In genomic region chr3:151085227-151085888, GRCh38 we compare ENCODE assay signal across 1 cellular context.
TF ChIP-seq lines count a peak whose summit lies in the region.

Gene MED12L (plus strand): TSS chr3:151085664. CDS start chr3:151086927, 1,263 bp downstream.

TF ChIP-seq in WTC11, 78 proteins besides CTCF, POLR2A, EP300 and RAD21 (continued from another document and continues in another):
- peak; percentile 70 for TF ChIP-seq HMGXB4 (CRISPR knock-in tag; IDR thresholded peaks at IDR 0.05)
- TF ChIP-seq SOX15 (CRISPR knock-in tag; IDR thresholded peaks at IDR 0.05), result no peak
- no peak; the same call in 1 of the 2 replicates for TF ChIP-seq GABPB1 (CRISPR knock-in tag; IDR thresholded peaks at IDR 0.05)
- TF ChIP-seq MYBL2 (CRISPR knock-in tag; IDR thresholded peaks at IDR 0.05), result no peak
- no peak for TF ChIP-seq ZNF425 (CRISPR knock-in tag; conservative IDR thresholded peaks at IDR 0.05)
- TF ChIP-seq ZNF121 (CRISPR knock-in tag; IDR thresholded peaks at IDR 0.05), result 0 out of 2 replicates have a peak, but pooled peaks have one; percentile 6
- TF ChIP-seq JAZF1 (CRISPR knock-in tag; IDR thresholded peaks at IDR 0.05), result no peak
- no peak for TF ChIP-seq AFF4 (CRISPR knock-in tag; IDR thresholded peaks at IDR 0.05; ENCODE audit: borderline replicate concordance)
- TF ChIP-seq ZBTB21 (CRISPR knock-in tag; IDR thresholded peaks at IDR 0.05; ENCODE audit: borderline replicate concordance), result 0 out of 2 replicates have a peak, but pooled peaks have one; percentile 80
- peak; percentile 53; the same call in 1 of the 2 replicates for TF ChIP-seq TP53 (CRISPR knock-in tag; IDR thresholded peaks at IDR 0.05)
- no peak for TF ChIP-seq TCF7 (CRISPR knock-in tag; IDR thresholded peaks at IDR 0.05; ENCODE audit: low read depth)
- TF ChIP-seq RORB (CRISPR knock-in tag; IDR thresholded peaks at IDR 0.05), result no peak
- no peak for TF ChIP-seq ZMAT4 (CRISPR knock-in tag; IDR thresholded peaks at IDR 0.05)
- TF ChIP-seq OVOL2 (CRISPR knock-in tag; IDR thresholded peaks at IDR 0.05; ENCODE audit: borderline replicate concordance), result no peak
- TF ChIP-seq JUN (CRISPR knock-in tag; IDR thresholded peaks at IDR 0.05), result no peak
- no peak for TF ChIP-seq ZSCAN18 (CRISPR knock-in tag; IDR thresholded peaks at IDR 0.05)
- TF ChIP-seq CBFB (CRISPR knock-in tag; IDR thresholded peaks at IDR 0.05; ENCODE audit: low read depth), result peak; percentile 72; the same call in 1 of the 2 replicates
- peak; percentile 35; the same call in 1 of the 2 replicates for TF ChIP-seq FOXK1 (CRISPR knock-in tag; IDR thresholded peaks at IDR 0.05)
- TF ChIP-seq FOXP1 (CRISPR knock-in tag; IDR thresholded peaks at IDR 0.05; ENCODE audit: borderline replicate concordance), result peak; percentile 78; the same call in 1 of the 2 replicates
- 0 out of 2 replicates have a peak, but pooled peaks have one; percentile 69 for TF ChIP-seq KAT7 (CRISPR knock-in tag; IDR thresholded peaks at IDR 0.05; ENCODE audit: borderline replicate concordance)
- TF ChIP-seq FOXP4 (CRISPR knock-in tag; IDR thresholded peaks at IDR 0.05), result peak; percentile 89
- no peak for TF ChIP-seq IRF1 (CRISPR knock-in tag; IDR thresholded peaks at IDR 0.05)
- no peak for TF ChIP-seq NFYB (CRISPR knock-in tag; conservative IDR thresholded peaks at IDR 0.05; ENCODE audit: low read depth)
- TF ChIP-seq ZNF671 (CRISPR knock-in tag; IDR thresholded peaks at IDR 0.05), result no peak
- no peak for TF ChIP-seq HMGA2 (CRISPR knock-in tag; IDR thresholded peaks at IDR 0.05)
- peak; percentile 19; the same call in 1 of the 2 replicates for TF ChIP-seq ESRRA (CRISPR knock-in tag; IDR thresholded peaks at IDR 0.05; ENCODE audit: borderline replicate concordance)
- TF ChIP-seq ZNF317 (CRISPR knock-in tag; IDR thresholded peaks at IDR 0.05; ENCODE audit: borderline replicate concordance, low read depth), result no peak
- no peak for TF ChIP-seq ZNF263 (CRISPR knock-in tag; IDR thresholded peaks at IDR 0.05; ENCODE audit: low read depth)
- TF ChIP-seq MXD4 (CRISPR knock-in tag; IDR thresholded peaks at IDR 0.05; ENCODE audit: borderline replicate concordance), result no peak
- no peak for TF ChIP-seq CDX4 (CRISPR knock-in tag; IDR thresholded peaks at IDR 0.05; ENCODE audit: borderline replicate concordance)
- TF ChIP-seq TEAD1 (CRISPR knock-in tag; IDR thresholded peaks at IDR 0.05), result no peak
- TF ChIP-seq E2F4 (CRISPR knock-in tag; IDR thresholded peaks at IDR 0.05; ENCODE audit: borderline replicate concordance, low read depth), result no peak
- no peak for TF ChIP-seq STAT6 (CRISPR knock-in tag; conservative IDR thresholded peaks at IDR 0.05; ENCODE audit: low read depth)
- peak; percentile 99 for TF ChIP-seq PRDM15 (CRISPR knock-in tag; IDR thresholded peaks at IDR 0.05)
